In genomic region chr5:71658916-71659661, GRCh38 we compare ENCODE assay signal across 12 cellular contexts. TPM values are rescaled to one million over a fixed set of nuclear protein-coding genes. Genes with fewer than 3 reads are reported as not detected.
DNase-seq lines count a peak whose midpoint lies in the region; ATAC-seq and TF ChIP-seq lines count a peak whose summit lies in the region.
"Had no signal": no experiment of that assay in that cellular context is flagged by ENCODE, and none has a peak within 500 bp of the region (broad histone marks: within the 10 kb centered on the region; RNA-seq: fewer than 3 reads in every experiment).

No MANE protein-coding gene starts in this region.

- H2AFZ ChIP-seq in MM.1S (ENCODE audit: low read length), result no peak overlapping the region

- H3K4me1 ChIP-seq in liver (ENCODE audit: control insufficient read depth in 4 of 4, insufficient read depth in 4 of 4, low read length in 3 of 4) (no peaks in the 10 kb centered on the region), MM.1S (ENCODE audit: low read length) (no peaks in the 10 kb centered on the region)

- H3K4me1 Mint-ChIP-seq in activated T-cell treated with anti-CD3 and anti-CD28 coated beads, Interleukin-2, amount 50 U/mL, for 72 hours (ENCODE audit: low read depth), result no peaks in the 10 kb centered on the region

- peaks cover 4 to 15% of the 10 kb centered on the region in 2 donors for H3K36me3 Mint-ChIP-seq in activated T-cell treated with anti-CD3 and anti-CD28 coated beads, Interleukin-2, amount 50 U/mL, for 72 hours (ENCODE audit: insufficient read depth in 2 of 2)

- no peak for ATAC-seq in activated T-cell treated with anti-CD3 and anti-CD28 coated beads, Interleukin-2, amount 50 U/mL, for 72 hours (replicated peaks in 1 of 2)
- ATAC-seq: mucosa of descending colon had no signal

- H3K79me2 ChIP-seq in MM.1S (ENCODE audit: low read length), result no peaks in the 10 kb centered on the region

- WGBS in liver, result 84% methylated on average over 3 of the region's 3 CpGs

- H3K27me3 ChIP-seq in WERI-Rb-1 (ENCODE audit: insufficient read depth, low read depth, severe bottlenecking) (no peaks in the 10 kb centered on the region), liver (ENCODE audit: control insufficient read depth in 4 of 4, insufficient read depth in 4 of 4, low read length in 3 of 4) (no peaks in the 10 kb centered on the region), MM.1S (replicated peaks; ENCODE audit: insufficient read depth, low read length) (no peaks in the 10 kb centered on the region)

- H3K36me3 ChIP-seq in WERI-Rb-1, result no peaks in the 10 kb centered on the region; the same call in 1 of the 2 replicates
- H3K36me3 ChIP-seq in liver (ENCODE audit: control insufficient read depth in 4 of 4, insufficient read depth in 3 of 4, low read depth in 1 of 4, low read length in 3 of 4), result peaks cover 4 to 25% (median 23%) of the 10 kb centered on the region in 4 donors
- H3K36me3 ChIP-seq in MM.1S (replicated peaks; ENCODE audit: insufficient read depth, low read length), result no peaks in the 10 kb centered on the region; the same call in 1 of the 2 replicates

- no peaks in the 10 kb centered on the region for H3K9me3 Mint-ChIP-seq in activated T-cell treated with anti-CD3 and anti-CD28 coated beads, Interleukin-2, amount 50 U/mL, for 72 hours

- DNase-seq in Kasumi-1 (lab: John Stamatoyannopoulos, UW), result peak; percentile 38 to 39
- no peak for DNase-seq in WERI-Rb-1
- no peak for DNase-seq in MM.1S
- DNase-seq in activated T-cell treated with anti-CD3 and anti-CD28 coated beads, Interleukin-2, amount 50 U/mL, for 72 hours, result no peak
- DNase-seq in SW480 (ENCODE audit: low spot score), result no peak
- DNase-seq in stimulated activated CD4-positive, alpha-beta T cell treated with anti-CD3 and anti-CD28 coated beads, Interleukin-1b, Interleukin-23, amount 100 ng/mL, for 48 hours, result no peak
- DNase-seq: hippocampal formation, mucosa of descending colon had no signal

- H3K9me2 ChIP-seq in MM.1S (replicated peaks; ENCODE audit: insufficient read depth, low read length), result no peaks in the 10 kb centered on the region

- H3K27ac ChIP-seq in WERI-Rb-1 (no peak overlapping the region), liver (ENCODE audit: low read depth in 1 of 2, low read length in 2 of 2) (no peak overlapping the region), MM.1S (ENCODE audit: low read length) (no peak overlapping the region)
- H3K27ac ChIP-seq: HL-60, skin epidermis had no signal

- no peaks in the 10 kb centered on the region for H3K27me3 Mint-ChIP-seq in activated T-cell treated with anti-CD3 and anti-CD28 coated beads, Interleukin-2, amount 50 U/mL, for 72 hours (ENCODE audit: low read depth)

- no peaks in the 10 kb centered on the region for H3F3A ChIP-seq in MM.1S (ENCODE audit: insufficient read depth, low read length)

- H3K4me3 ChIP-seq in WERI-Rb-1 (ENCODE audit: low read depth, low read length), result no peak overlapping the region
- H3K4me3 ChIP-seq in liver (ENCODE audit: low read depth in 1 of 3, low read length in 3 of 3), result no peak overlapping the region
- no peak overlapping the region for H3K4me3 ChIP-seq in MM.1S (ENCODE audit: low read length)
- H3K4me3 ChIP-seq: mucosa of descending colon, skin epidermis had no signal

- TF ChIP-seq CTCF in GM12873 (IDR thresholded peaks at IDR 0.05; ENCODE audit: insufficient read depth, low read depth, low read length, missing control alignments) (peak; percentile 22), WERI-Rb-1 (IDR thresholded peaks at IDR 0.05; ENCODE audit: low read depth, low read length) (0 out of 2 replicates have a peak, but pooled peaks have one; percentile 23), liver (IDR thresholded peaks at IDR 0.05; ENCODE audit: low read depth, low read length, missing input control) (no peak), MM.1S (IDR thresholded peaks at IDR 0.05; ENCODE audit: low read length) (no peak)

- no peak overlapping the region for H3K4me3 Mint-ChIP-seq in activated T-cell treated with anti-CD3 and anti-CD28 coated beads, Interleukin-2, amount 50 U/mL, for 72 hours

- H3K9me3 ChIP-seq in WERI-Rb-1 (ENCODE audit: severe bottlenecking) (no peaks in the 10 kb centered on the region), liver (ENCODE audit: control insufficient read depth in 4 of 4, low read length in 3 of 4) (no peaks in the 10 kb centered on the region), MM.1S (replicated peaks; ENCODE audit: insufficient read depth, low read length) (no peaks in the 10 kb centered on the region)
- H3K9me3 ChIP-seq: mucosa of descending colon had no signal

- H3K27ac Mint-ChIP-seq in activated T-cell treated with anti-CD3 and anti-CD28 coated beads, Interleukin-2, amount 50 U/mL, for 72 hours, result no peak overlapping the region

- H3K4me2 ChIP-seq in MM.1S (ENCODE audit: low read depth, low read length), result no peak overlapping the region

- H4K20me1 ChIP-seq in MM.1S (ENCODE audit: insufficient read depth, low read length), result no peaks in the 10 kb centered on the region

- TF ChIP-seq RAD21 in liver (IDR thresholded peaks at IDR 0.05), result peak; percentile 33 to 42

- no peak overlapping the region for H3K9ac ChIP-seq in liver (ENCODE audit: low read depth in 1 of 2, low read length in 2 of 2)
- H3K9ac ChIP-seq in MM.1S (ENCODE audit: low read length), result no peak overlapping the region

TF ChIP-seq in liver, 16 proteins besides CTCF, POLR2A, EP300 and RAD21:
- TF ChIP-seq SP1 (IDR thresholded peaks at IDR 0.05) (no peak), HNF4A (conservative IDR thresholded peaks at IDR 0.05) (no peak), FOXA1 (IDR thresholded peaks at IDR 0.05) (no peak), FOXA2 (IDR thresholded peaks at IDR 0.05) (no peak), REST (IDR thresholded peaks at IDR 0.05) (no peak), EGR1 (IDR thresholded peaks at IDR 0.05; ENCODE audit: low read depth in 2 of 2) (no peak), NR2F2 (IDR thresholded peaks at IDR 0.05) (no peak), HNF4G (IDR thresholded peaks at IDR 0.05) (no peak), GABPA (IDR thresholded peaks at IDR 0.05 in 1 of 2, conservative IDR thresholded peaks at IDR 0.05 in 1 of 2) (no peak), ZBTB33 (IDR thresholded peaks at IDR 0.05) (no peak), YY1 (IDR thresholded peaks at IDR 0.05) (no peak), ATF3 (IDR thresholded peaks at IDR 0.05) (no peak), TAF1 (conservative IDR thresholded peaks at IDR 0.05) (no peak), JUND (IDR thresholded peaks at IDR 0.05) (no peak), RXRA (IDR thresholded peaks at IDR 0.05) (no peak), MAX (IDR thresholded peaks at IDR 0.05) (no peak)

RNA-seq across cellular contexts. Expression of gene CARTPT, which starts 60.0 kb away (rescaled TPM):
- total RNA-seq in liver, result not detected
- polyA plus RNA-seq in liver, result not detected
- total RNA-seq in activated T-cell treated with anti-CD3 and anti-CD28 coated beads, Interleukin-2, amount 50 U/mL, for 72 hours, result not detected

Comparison
In these comparisons a context has a peak if more than half of its experiments do, and no peak if none do; other contexts are left out.
1. CTCF ChIP-seq: peak in GM12873 (single experiment) and WERI-Rb-1 (single experiment); none in liver (single experiment) and MM.1S (single experiment).
2. DNase-seq: peak in Kasumi-1 (2 of 2); none in WERI-Rb-1 (single experiment), MM.1S (single experiment), activated T-cell treated with anti-CD3 and anti-CD28 coated beads, Interleukin-2, amount 50 U/mL, for 72 hours (0 of 2), SW480 (single experiment) and stimulated activated CD4-positive, alpha-beta T cell treated with anti-CD3 and anti-CD28 coated beads, Interleukin-1b, Interleukin-23, amount 100 ng/mL, for 48 hours (single experiment).